In the genomic region with DNA sequence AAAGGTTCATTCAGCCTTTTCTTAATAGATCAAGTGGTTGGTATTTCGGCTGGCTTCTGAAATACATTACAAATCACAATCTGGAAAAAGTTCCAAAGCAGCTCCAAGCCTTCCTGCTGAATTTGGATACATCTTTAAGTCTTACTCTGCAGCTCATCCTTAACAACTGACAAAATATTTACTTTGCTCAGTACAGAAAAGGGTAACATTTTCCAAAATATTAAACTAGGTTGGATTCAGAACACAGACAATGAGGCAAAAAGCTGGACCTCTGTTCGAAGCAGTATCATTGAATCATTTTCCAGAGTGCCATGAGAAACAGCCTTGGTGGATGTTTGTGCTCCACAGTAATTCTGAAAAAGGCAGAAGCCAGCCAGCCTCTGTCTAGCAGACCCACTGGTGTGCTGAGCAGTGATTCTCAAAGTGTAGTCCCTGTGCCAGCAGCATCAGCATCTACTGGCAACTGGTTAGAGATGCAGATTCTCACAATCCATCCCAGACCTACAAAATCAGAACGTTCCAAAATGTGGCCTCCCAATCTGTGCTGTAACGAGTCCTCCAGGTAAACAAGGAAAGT, we compare ENCODE assay signal across 1 cellular context.
TF ChIP-seq lines count a peak whose summit lies in the region.

No MANE protein-coding gene starts in this region.

TF ChIP-seq in HEK293T, 16 proteins besides CTCF, POLR2A, EP300 and RAD21:
- TF ChIP-seq ZNF384 (IDR thresholded peaks at IDR 0.05) (no peak), SP1 (IDR thresholded peaks at IDR 0.05) (no peak), L3MBTL2 (conservative IDR thresholded peaks at IDR 0.05) (no peak), FOXA1 (IDR thresholded peaks at IDR 0.05) (no peak), PKNOX1 (IDR thresholded peaks at IDR 0.05) (no peak), SUZ12 (IDR thresholded peaks at IDR 0.05) (no peak), ARNT (IDR thresholded peaks at IDR 0.05) (no peak), ELF4 (IDR thresholded peaks at IDR 0.05) (no peak), TARDBP (IDR thresholded peaks at IDR 0.05) (no peak), NFRKB (IDR thresholded peaks at IDR 0.05) (no peak), FOXK2 (IDR thresholded peaks at IDR 0.05) (no peak), HDGF (IDR thresholded peaks at IDR 0.05; ENCODE audit: borderline replicate concordance) (no peak), CTBP1 (IDR thresholded peaks at IDR 0.05; ENCODE audit: borderline replicate concordance) (no peak), LEF1 (IDR thresholded peaks at IDR 0.05; ENCODE audit: borderline replicate concordance) (no peak), FOXM1 (IDR thresholded peaks at IDR 0.05; ENCODE audit: borderline replicate concordance) (no peak), BHLHE40 (IDR thresholded peaks at IDR 0.05; ENCODE audit: borderline replicate concordance) (no peak)
